ENCODE assay signal across 8 cellular contexts in genomic region chr16:3364774-3365427, GRCh38. TPM values are rescaled to one million over a fixed set of nuclear protein-coding genes. Genes with fewer than 3 reads are reported as not detected.
DNase-seq lines count a peak whose midpoint lies in the region; ATAC-seq and TF ChIP-seq lines count a peak whose summit lies in the region.

No MANE protein-coding gene starts in this region.

- H3K9me3 Mint-ChIP-seq in progenitor cell of endocrine pancreas (ENCODE audit: low read depth): peaks cover 14% of the 10 kb centered on the region

- H3K4me1 ChIP-seq in HUES48 (ENCODE audit: control insufficient read depth, insufficient read depth, low read length) (no peaks in the 10 kb centered on the region), right cardiac atrium (ENCODE audit: control insufficient read depth, insufficient read depth, low read length) (peaks cover 1% of the 10 kb centered on the region), skeletal muscle tissue (ENCODE audit: control insufficient read depth in 3 of 3, insufficient read depth in 3 of 3, low read length in 3 of 3) (peaks cover 0 to 4% (median 0%) of the 10 kb centered on the region in 3 donors)

- H3K4me1 Mint-ChIP-seq in T-helper 17 cell (no peaks in the 10 kb centered on the region), progenitor cell of endocrine pancreas (ENCODE audit: low read depth) (no peaks in the 10 kb centered on the region)

- peak overlapping the region; percentile 78 for H3K4me3 Mint-ChIP-seq in T-helper 17 cell
- H3K4me3 Mint-ChIP-seq in progenitor cell of endocrine pancreas (ENCODE audit: low read depth): no peak overlapping the region

- DNase-seq in GM13976 (ENCODE audit: low spot score): peak; percentile 80
- DNase-seq in T-helper 17 cell: peak; percentile 63 to 66 (median 65)
- peak; percentile 95 for DNase-seq in amniotic stem cell (lab: John Stamatoyannopoulos, UW)
- peak; percentile 93 to 95 (median 93) for DNase-seq in right cardiac atrium
- DNase-seq in progenitor cell of endocrine pancreas (ENCODE audit: low spot score, unreplicated experiment): no peak
- no peak for DNase-seq in NCI-H526 treated with DMSO at 0.1 percent for 48 hours (lab: John Stamatoyannopoulos, UW)

- H3K4me3 ChIP-seq in HUES48 (ENCODE audit: low read depth, low read length): peak overlapping the region; percentile 30; the same call in 1 of the 2 replicates
- H3K4me3 ChIP-seq in right cardiac atrium (ENCODE audit: low read length): peak overlapping the region; percentile 73
- H3K4me3 ChIP-seq in skeletal muscle tissue (ENCODE audit: low read length in 3 of 3): peak overlapping the region; percentile 68 to 85 (median 82)

- ATAC-seq in T-helper 17 cell (peak; percentile 94), right cardiac atrium (peak; percentile 98 to 99)

- H3K36me3 Mint-ChIP-seq in T-helper 17 cell (ENCODE audit: low read depth) (no peaks in the 10 kb centered on the region), progenitor cell of endocrine pancreas (ENCODE audit: insufficient read depth) (no peaks in the 10 kb centered on the region)

- no peaks in the 10 kb centered on the region for H3K27me3 ChIP-seq in HUES48 (ENCODE audit: control insufficient read depth, insufficient read depth, low read length)
- no peaks in the 10 kb centered on the region for H3K27me3 ChIP-seq in right cardiac atrium (ENCODE audit: control insufficient read depth, insufficient read depth)
- H3K27me3 ChIP-seq in skeletal muscle tissue (ENCODE audit: control insufficient read depth in 3 of 3, insufficient read depth in 3 of 3, low read length in 3 of 3): peaks cover 0 to 2% (median 0%) of the 10 kb centered on the region in 3 donors

- peak overlapping the region; percentile 74 for H3K27ac Mint-ChIP-seq in T-helper 17 cell
- no peak overlapping the region for H3K27ac Mint-ChIP-seq in progenitor cell of endocrine pancreas

- H3K9me3 ChIP-seq in HUES48 (ENCODE audit: control insufficient read depth, insufficient read depth, low read length) (peaks cover 10% of the 10 kb centered on the region), T-helper 17 cell (ENCODE audit: control insufficient read depth, low read length, poor library complexity, severe bottlenecking) (no peaks in the 10 kb centered on the region), right cardiac atrium (ENCODE audit: control insufficient read depth, low read length) (no peaks in the 10 kb centered on the region), skeletal muscle tissue (ENCODE audit: control insufficient read depth in 3 of 3, low read length in 3 of 3) (peaks cover 5 to 16% (median 6%) of the 10 kb centered on the region in 3 donors)

- TF ChIP-seq CTCF in GM13976 (IDR thresholded peaks at IDR 0.05; ENCODE audit: borderline replicate concordance, control extremely low read depth, extremely low read depth, insufficient read depth, missing control alignments): no peak
- TF ChIP-seq CTCF in progenitor cell of endocrine pancreas (IDR thresholded peaks at IDR 0.05; ENCODE audit: unreplicated experiment): no peak

- intact Hi-C loops in right cardiac atrium (cut with DNase I): no loop called here

- WGBS in right cardiac atrium: 11% methylated on average over 42 of the region's 42 CpGs

- H3K36me3 ChIP-seq in HUES48 (ENCODE audit: control insufficient read depth, insufficient read depth, low read length) (no peaks in the 10 kb centered on the region), skeletal muscle tissue (ENCODE audit: control insufficient read depth in 3 of 3, insufficient read depth in 3 of 3, low read length in 3 of 3) (no peaks in the 10 kb centered on the region)

- H3K27me3 Mint-ChIP-seq in T-helper 17 cell: peaks cover 10% of the 10 kb centered on the region
- H3K27me3 Mint-ChIP-seq in progenitor cell of endocrine pancreas: peaks cover 8% of the 10 kb centered on the region

- no peak overlapping the region for H3K9ac ChIP-seq in HUES48 (ENCODE audit: low read depth, low read length)
- peak overlapping the region; percentile 22 to 80 (median 62) for H3K9ac ChIP-seq in skeletal muscle tissue (ENCODE audit: low read depth in 1 of 3, low read length in 3 of 3)

- H3K27ac ChIP-seq in HUES48 (ENCODE audit: low read depth, low read length): no peak overlapping the region
- peak overlapping the region; percentile 89 for H3K27ac ChIP-seq in right cardiac atrium (ENCODE audit: low read length)
- peak overlapping the region; percentile 85 for H3K27ac ChIP-seq in skeletal muscle tissue (ENCODE audit: low read depth, low read length)

- in situ Hi-C loops in GM13976 (cut with MboI; ENCODE audit: low sequenced_read_pairs, unreplicated experiment): no loop called here

RNA-seq across cellular contexts. Expression of gene OR2C1, which starts 9.2 kb away (rescaled TPM):
- not detected for total RNA-seq in T-helper 17 cell
- total RNA-seq in right cardiac atrium: under 1 TPM in 1 of 4 donors, not detected in 3; 0.21 TPM
- not detected for polyA plus RNA-seq in right cardiac atrium
- total RNA-seq in skeletal muscle tissue: not detected
- total RNA-seq in progenitor cell of endocrine pancreas: 0.19 TPM in 1 of 2 replicates, not detected in the other

RNA-seq across cellular contexts. Expression of gene ZSCAN32, which starts 35.9 kb away (rescaled TPM):
- total RNA-seq in T-helper 17 cell (1 to 10 TPM; 5.9 to 6.3 TPM), right cardiac atrium (1 to 10 TPM; 5.9 to 9.0 (median 7.6) TPM), skeletal muscle tissue (6.8 TPM), progenitor cell of endocrine pancreas (19.1 and 21.3 TPM in 2 replicates)
- 5.1 TPM for polyA plus RNA-seq in right cardiac atrium

RNA-seq across cellular contexts. Expression of gene ZNF174, which starts 36.1 kb away (rescaled TPM):
- total RNA-seq in T-helper 17 cell (1 to 10 TPM; 4.4 to 5.4 TPM), right cardiac atrium (10 to 100 TPM in 3 of 4 donors, 1 to 10 TPM in 1; 8.9 to 13.5 (median 11.8) TPM), skeletal muscle tissue (8.9 TPM), progenitor cell of endocrine pancreas (13.5 and 13.6 TPM in 2 replicates)
- polyA plus RNA-seq in right cardiac atrium: 11.1 TPM

RNA-seq across cellular contexts. Expression of gene ZNF75A, which starts 59.6 kb away (rescaled TPM):
- total RNA-seq in T-helper 17 cell (10 to 100 TPM; 26.3 to 28.1 TPM), right cardiac atrium (10 to 100 TPM; 19.8 to 23.0 (median 21.5) TPM), skeletal muscle tissue (23.5 TPM), progenitor cell of endocrine pancreas (57.4 and 58.7 TPM in 2 replicates)
- polyA plus RNA-seq in right cardiac atrium: 16.0 TPM

RNA-seq across cellular contexts. Expression of gene TIGD7, which starts 59.7 kb away (rescaled TPM):
- 1 to 10 TPM; 1.9 TPM for total RNA-seq in T-helper 17 cell
- total RNA-seq in right cardiac atrium: 1 to 10 TPM; 5.1 to 8.7 (median 6.4) TPM
- 3.5 TPM for polyA plus RNA-seq in right cardiac atrium
- total RNA-seq in skeletal muscle tissue: 7.8 TPM
- 5.4 and 5.8 TPM in 2 replicates for total RNA-seq in progenitor cell of endocrine pancreas

Comparison
In these comparisons a context has a peak if more than half of its experiments do, and no peak if none do; other contexts are left out.
1. DNase-seq: peak in GM13976 (single experiment), T-helper 17 cell (3 of 3), amniotic stem cell (single experiment) and right cardiac atrium (3 of 3); none in progenitor cell of endocrine pancreas (single experiment) and NCI-H526 treated with DMSO at 0.1 percent for 48 hours (single experiment).
2. H3K4me3 ChIP-seq: peak in every context shown above with its lines; median percentile 82 in skeletal muscle tissue; 73 in right cardiac atrium; 30 in HUES48.